ENCODE assay signal across 8 cellular contexts in the genomic region with DNA sequence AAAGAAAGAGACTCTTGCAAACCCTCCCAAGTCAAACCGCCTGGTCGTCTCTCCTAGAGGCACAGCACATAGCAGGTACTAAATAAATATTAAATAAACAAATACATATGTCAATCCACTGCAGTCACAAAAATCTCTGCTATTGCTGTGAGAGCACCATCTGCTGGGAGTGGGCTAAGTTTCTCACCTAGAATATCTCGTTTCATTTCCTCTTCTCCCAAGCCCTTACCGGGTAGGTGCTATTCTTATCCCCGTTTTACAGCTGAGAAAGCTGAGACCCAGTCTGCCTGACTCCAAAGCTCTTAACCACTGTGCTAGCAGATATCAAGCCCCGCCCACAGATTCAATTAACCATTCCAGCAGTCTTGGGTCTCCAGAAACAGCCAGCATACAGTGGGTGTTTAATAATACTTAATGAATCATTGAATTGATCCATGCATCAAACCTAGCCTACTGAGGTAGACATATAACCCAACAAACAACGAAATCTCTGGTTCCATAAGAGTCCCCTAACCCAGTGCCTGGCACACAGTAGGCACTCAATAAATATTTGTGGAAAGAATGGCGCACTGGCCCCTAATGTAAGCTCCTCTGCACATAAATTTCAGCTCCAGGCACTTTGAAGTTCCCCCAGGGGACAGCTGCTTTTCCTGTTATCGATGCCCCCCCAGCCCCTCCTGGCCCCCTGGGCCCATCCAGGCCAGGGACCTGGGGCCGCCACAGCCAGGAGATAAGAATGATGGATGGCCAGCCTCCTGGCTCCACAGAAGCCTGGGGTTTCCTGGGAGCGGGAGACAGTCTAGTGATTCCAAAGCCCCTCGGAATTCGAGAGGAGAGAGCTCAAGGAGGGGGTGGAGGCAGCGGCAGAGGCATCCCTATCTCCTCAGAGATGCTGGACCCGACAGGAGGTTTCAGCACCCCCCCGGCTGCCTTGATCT.
DNase-seq lines count a peak whose midpoint lies in the region; ATAC-seq and TF ChIP-seq lines count a peak whose summit lies in the region.
"Had no signal": no experiment of that assay in that cellular context is flagged by ENCODE, and none has a peak within 500 bp of the region (broad histone marks: within the 10 kb centered on the region; RNA-seq: fewer than 3 reads in every experiment).

No MANE protein-coding gene starts in this region.

- DNase-seq in NCI-H1694 treated with DMSO at 0.1 percent for 48 hours (lab: John Stamatoyannopoulos, UW) (peak; percentile 32), osteocyte (ENCODE audit: extremely low spot score, unreplicated experiment) (peak; percentile 76), OCI-M2 (lab: John Stamatoyannopoulos, UW; ENCODE audit: unreplicated experiment) (no peak), psoas muscle (no peak), DMS153 treated with DMSO at 0.1 percent for 48 hours (lab: John Stamatoyannopoulos, UW; ENCODE audit: unreplicated experiment) (no peak)
- DNase-seq: naive thymus-derived CD8-positive, alpha-beta T cell had no signal

- TF ChIP-seq CTCF in osteocyte (IDR thresholded peaks at IDR 0.05) = no peak
- TF ChIP-seq CTCF in psoas muscle (IDR thresholded peaks at IDR 0.05) = no peak

- peaks cover 58% of the 10 kb centered on the region for H3K27me3 Mint-ChIP-seq in osteocyte (ENCODE audit: unreplicated experiment)

- H3K27ac ChIP-seq in psoas muscle = no peak overlapping the region

- H3K9me3 ChIP-seq in psoas muscle = no peaks in the 10 kb centered on the region

- no peaks in the 10 kb centered on the region for H3K36me3 Mint-ChIP-seq in osteocyte (ENCODE audit: unreplicated experiment)
- H3K36me3 Mint-ChIP-seq: naive thymus-derived CD8-positive, alpha-beta T cell had no signal

- H3K4me3 ChIP-seq in psoas muscle = no peak overlapping the region

- H3K4me1 ChIP-seq in psoas muscle = no peaks in the 10 kb centered on the region

- H3K4me3 Mint-ChIP-seq in osteocyte (ENCODE audit: unreplicated experiment) = no peak overlapping the region
- H3K4me3 Mint-ChIP-seq: naive thymus-derived CD8-positive, alpha-beta T cell had no signal

- no peak overlapping the region for H3K27ac Mint-ChIP-seq in osteocyte (ENCODE audit: unreplicated experiment)

- H3K4me1 Mint-ChIP-seq in osteocyte (ENCODE audit: unreplicated experiment) = no peaks in the 10 kb centered on the region

- H3K9me3 Mint-ChIP-seq in osteocyte (ENCODE audit: unreplicated experiment) = no peaks in the 10 kb centered on the region
- H3K9me3 Mint-ChIP-seq: naive thymus-derived CD8-positive, alpha-beta T cell had no signal

- 30 to 33% (median 30%) methylated on average over 16 of the region's 16 CpGs for WGBS in psoas muscle, 3 donors

- H3K36me3 ChIP-seq in psoas muscle (ENCODE audit: insufficient read depth in 1 of 2, low read depth in 1 of 2) = no peaks in the 10 kb centered on the region

- intact Hi-C loops in psoas muscle (cut with DNase I) = no loop called here

- ATAC-seq in GM18868 (IDR thresholded peaks at IDR 0.05; ENCODE audit: unreplicated experiment) (peak; percentile 96), HG02610 (IDR thresholded peaks at IDR 0.05; ENCODE audit: unreplicated experiment) (peak; percentile 94), psoas muscle (no peak)
- ATAC-seq: naive thymus-derived CD8-positive, alpha-beta T cell had no signal

- peaks cover 0 to 19% (median 3%) of the 10 kb centered on the region in 3 donors for H3K27me3 ChIP-seq in psoas muscle (ENCODE audit: insufficient read depth in 3 of 3, low read length in 2 of 3)

Comparison
In these comparisons a context has a peak if more than half of its experiments do, and no peak if none do; other contexts are left out.
1. ATAC-seq: peak in GM18868 (single experiment) and HG02610 (single experiment); none in psoas muscle (0 of 4).
2. DNase-seq: peak in NCI-H1694 treated with DMSO at 0.1 percent for 48 hours (single experiment) and osteocyte (single experiment); none in OCI-M2 (single experiment), psoas muscle (0 of 2) and DMS153 treated with DMSO at 0.1 percent for 48 hours (single experiment).